Comparison of ENCODE assay signal across 1 cellular context in the genomic region with DNA sequence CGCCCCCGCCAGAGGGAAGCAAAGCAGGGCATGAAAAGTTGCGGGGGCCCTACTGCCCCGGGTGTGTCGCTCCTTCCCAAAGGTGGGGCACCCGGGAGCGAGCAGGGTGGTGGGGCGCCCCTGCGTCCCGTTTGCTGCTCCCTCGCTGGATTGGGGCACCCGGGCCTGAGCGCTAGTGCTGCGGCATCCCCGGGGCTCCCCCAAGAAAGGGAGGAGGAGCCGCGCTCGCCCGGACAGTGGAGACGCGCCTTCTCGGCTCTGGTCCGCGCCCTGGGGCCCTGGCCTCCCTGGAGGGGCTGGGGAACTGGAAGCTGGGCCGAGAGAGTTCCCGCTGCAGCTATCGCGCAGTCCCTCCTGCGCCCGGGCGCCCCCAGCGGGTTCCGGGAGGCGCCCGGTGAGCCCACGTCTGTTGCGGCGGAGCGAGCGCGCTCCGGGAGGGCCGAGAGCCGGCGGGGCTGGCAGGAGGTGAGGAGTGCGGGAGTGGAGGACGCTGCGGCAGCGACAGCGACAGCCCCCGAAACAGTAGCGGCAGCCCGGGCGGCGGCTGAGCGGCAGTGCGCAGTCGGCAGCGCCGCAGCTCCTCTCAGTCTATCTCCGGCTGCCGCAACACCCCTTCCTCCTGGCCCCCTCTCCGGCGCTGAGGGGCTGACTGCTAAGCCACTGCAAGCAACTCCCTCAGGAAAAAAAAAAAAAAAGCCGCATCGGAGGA.
TF ChIP-seq lines count a peak whose summit lies in the region.

No MANE protein-coding gene starts in this region.

TF ChIP-seq in HepG2, 621 proteins besides CTCF, POLR2A, EP300 and RAD21 (continued from another document and continues in another):
- TF ChIP-seq MYPOP (CRISPR knock-in tag; IDR thresholded peaks at IDR 0.05) (peak; percentile 69; the same call in 1 of the 2 replicates), U2AF2 (IDR thresholded peaks at IDR 0.05; ENCODE audit: low read depth, low read length) (no peak), ZFX (CRISPR knock-in tag; IDR thresholded peaks at IDR 0.05; ENCODE audit: low read depth) (no peak), ZNF598 (CRISPR knock-in tag; IDR thresholded peaks at IDR 0.05; ENCODE audit: borderline replicate concordance) (0 out of 2 replicates have a peak, but pooled peaks have one; percentile 48), ZSCAN29 (CRISPR knock-in tag; conservative IDR thresholded peaks at IDR 0.05) (no peak), MED1 (CRISPR knock-in tag; IDR thresholded peaks at IDR 0.05) (no peak), NCOA5 (CRISPR knock-in tag; IDR thresholded peaks at IDR 0.05) (no peak), MYC (CRISPR knock-in tag; IDR thresholded peaks at IDR 0.05; ENCODE audit: borderline replicate concordance) (no peak), NBN (conservative IDR thresholded peaks at IDR 0.05) (no peak), TCF7L2 (IDR thresholded peaks at IDR 0.05; ENCODE audit: low read depth, low read length) (no peak), STAT6 (CRISPR knock-in tag; IDR thresholded peaks at IDR 0.05; ENCODE audit: borderline replicate concordance) (no peak), ZNF713 (CRISPR knock-in tag; IDR thresholded peaks at IDR 0.05) (no peak), CHD2 (IDR thresholded peaks at IDR 0.05; ENCODE audit: low read depth, low read length) (peak; percentile 60; the same call in 1 of the 2 replicates), ZNF530 (CRISPR knock-in tag; IDR thresholded peaks at IDR 0.05; ENCODE audit: low read depth) (no peak), GABPB1 (CRISPR knock-in tag; IDR thresholded peaks at IDR 0.05) (peak; percentile 61; the same call in 1 of the 2 replicates), ZNF616 (CRISPR knock-in tag; IDR thresholded peaks at IDR 0.05; ENCODE audit: low read depth) (no peak), NFRKB (IDR thresholded peaks at IDR 0.05) (no peak), ZNF430 (CRISPR knock-in tag; IDR thresholded peaks at IDR 0.05) (no peak), SIN3A (IDR thresholded peaks at IDR 0.05; ENCODE audit: borderline replicate concordance, low read depth, low read length) (no peak), ZKSCAN5 (CRISPR knock-in tag; IDR thresholded peaks at IDR 0.05) (no peak), ZNF776 (CRISPR knock-in tag; IDR thresholded peaks at IDR 0.05) (0 out of 2 replicates have a peak, but pooled peaks have one; percentile 48), ZNF547 (CRISPR knock-in tag; IDR thresholded peaks at IDR 0.05) (peak; percentile 23; the same call in 1 of the 2 replicates), GLMP (CRISPR knock-in tag; IDR thresholded peaks at IDR 0.05; ENCODE audit: borderline replicate concordance) (no peak), NKX3-1 (CRISPR knock-in tag; IDR thresholded peaks at IDR 0.05) (no peak), NPAS2 (CRISPR knock-in tag; IDR thresholded peaks at IDR 0.05; ENCODE audit: borderline replicate concordance) (no peak), SETDB1 (CRISPR knock-in tag; IDR thresholded peaks at IDR 0.05; ENCODE audit: borderline replicate concordance) (no peak), HINFP (CRISPR knock-in tag; IDR thresholded peaks at IDR 0.05; ENCODE audit: low read depth) (no peak), ZNF761 (CRISPR knock-in tag; conservative IDR thresholded peaks at IDR 0.05) (no peak), RORA (CRISPR knock-in tag; IDR thresholded peaks at IDR 0.05) (no peak), ZNF10 (CRISPR knock-in tag; IDR thresholded peaks at IDR 0.05; ENCODE audit: borderline replicate concordance, low read depth) (no peak), YY1 (IDR thresholded peaks at IDR 0.05; ENCODE audit: insufficient read depth, insufficient replicate concordance, low read depth, low read length) (no peak), JARID2 (CRISPR knock-in tag; IDR thresholded peaks at IDR 0.05; ENCODE audit: insufficient replicate concordance) (no peak), ZFP36L2 (CRISPR knock-in tag; IDR thresholded peaks at IDR 0.05) (no peak), ZNF580 (CRISPR knock-in tag; IDR thresholded peaks at IDR 0.05; ENCODE audit: borderline replicate concordance, low read depth) (no peak), ZSCAN12 (CRISPR knock-in tag; IDR thresholded peaks at IDR 0.05) (no peak), ZNF207 (IDR thresholded peaks at IDR 0.05; ENCODE audit: borderline replicate concordance) (no peak), ELF4 (CRISPR knock-in tag; IDR thresholded peaks at IDR 0.05; ENCODE audit: borderline replicate concordance) (no peak), ZNF124 (CRISPR knock-in tag; IDR thresholded peaks at IDR 0.05) (no peak), ZNF260 (CRISPR knock-in tag; IDR thresholded peaks at IDR 0.05; ENCODE audit: borderline replicate concordance, low read depth) (no peak), ZSCAN20 (CRISPR knock-in tag; IDR thresholded peaks at IDR 0.05; ENCODE audit: borderline replicate concordance) (no peak), IKZF1 (IDR thresholded peaks at IDR 0.05) (no peak), WIZ (CRISPR knock-in tag; IDR thresholded peaks at IDR 0.05) (no peak), POLR2G (IDR thresholded peaks at IDR 0.05; ENCODE audit: low read depth, low read length) (no peak), ZC3H4 (CRISPR knock-in tag; IDR thresholded peaks at IDR 0.05; ENCODE audit: borderline replicate concordance) (no peak), THYN1 (CRISPR knock-in tag; IDR thresholded peaks at IDR 0.05; ENCODE audit: borderline replicate concordance, low read depth) (no peak), ZSCAN31 (CRISPR knock-in tag; IDR thresholded peaks at IDR 0.05; ENCODE audit: low read depth) (no peak), ZNF460 (CRISPR knock-in tag; IDR thresholded peaks at IDR 0.05; ENCODE audit: borderline replicate concordance) (no peak), HOXA3 (CRISPR knock-in tag; IDR thresholded peaks at IDR 0.05) (no peak), ATF7 (IDR thresholded peaks at IDR 0.05) (no peak), ATF7 (CRISPR knock-in tag; IDR thresholded peaks at IDR 0.05) (no peak), ATM (IDR thresholded peaks at IDR 0.05; ENCODE audit: borderline replicate concordance) (no peak), ELF3 (CRISPR knock-in tag; IDR thresholded peaks at IDR 0.05) (no peak), MYNN (CRISPR knock-in tag; IDR thresholded peaks at IDR 0.05; ENCODE audit: low read depth) (no peak)
- TF ChIP-seq, protein P1, sequence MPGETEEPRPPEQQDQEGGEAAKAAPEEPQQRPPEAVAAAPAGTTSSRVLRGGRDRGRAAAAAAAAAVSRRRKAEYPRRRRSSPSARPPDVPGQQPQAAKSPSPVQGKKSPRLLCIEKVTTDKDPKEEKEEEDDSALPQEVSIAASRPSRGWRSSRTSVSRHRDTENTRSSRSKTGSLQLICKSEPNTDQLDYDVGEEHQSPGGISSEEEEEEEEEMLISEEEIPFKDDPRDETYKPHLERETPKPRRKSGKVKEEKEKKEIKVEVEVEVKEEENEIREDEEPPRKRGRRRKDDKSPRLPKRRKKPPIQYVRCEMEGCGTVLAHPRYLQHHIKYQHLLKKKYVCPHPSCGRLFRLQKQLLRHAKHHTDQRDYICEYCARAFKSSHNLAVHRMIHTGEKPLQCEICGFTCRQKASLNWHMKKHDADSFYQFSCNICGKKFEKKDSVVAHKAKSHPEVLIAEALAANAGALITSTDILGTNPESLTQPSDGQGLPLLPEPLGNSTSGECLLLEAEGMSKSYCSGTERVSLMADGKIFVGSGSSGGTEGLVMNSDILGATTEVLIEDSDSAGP (CRISPR knock-in tag; IDR thresholded peaks at IDR 0.05; ENCODE audit: borderline replicate concordance), result no peak
- TF ChIP-seq, protein P2, sequence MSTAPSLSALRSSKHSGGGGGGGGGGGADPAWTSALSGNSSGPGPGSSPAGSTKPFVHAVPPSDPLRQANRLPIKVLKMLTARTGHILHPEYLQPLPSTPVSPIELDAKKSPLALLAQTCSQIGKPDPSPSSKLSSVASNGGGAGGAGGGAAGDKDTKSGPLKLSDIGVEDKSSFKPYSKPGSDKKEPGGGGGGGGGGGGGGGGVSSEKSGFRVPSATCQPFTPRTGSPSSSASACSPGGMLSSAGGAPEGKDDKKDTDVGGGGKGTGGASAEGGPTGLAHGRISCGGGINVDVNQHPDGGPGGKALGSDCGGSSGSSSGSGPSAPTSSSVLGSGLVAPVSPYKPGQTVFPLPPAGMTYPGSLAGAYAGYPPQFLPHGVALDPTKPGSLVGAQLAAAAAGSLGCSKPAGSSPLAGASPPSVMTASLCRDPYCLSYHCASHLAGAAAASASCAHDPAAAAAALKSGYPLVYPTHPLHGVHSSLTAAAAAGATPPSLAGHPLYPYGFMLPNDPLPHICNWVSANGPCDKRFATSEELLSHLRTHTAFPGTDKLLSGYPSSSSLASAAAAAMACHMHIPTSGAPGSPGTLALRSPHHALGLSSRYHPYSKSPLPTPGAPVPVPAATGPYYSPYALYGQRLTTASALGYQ (CRISPR knock-in tag; IDR thresholded peaks at IDR 0.05), result no peak
- TF ChIP-seq, protein P3, sequence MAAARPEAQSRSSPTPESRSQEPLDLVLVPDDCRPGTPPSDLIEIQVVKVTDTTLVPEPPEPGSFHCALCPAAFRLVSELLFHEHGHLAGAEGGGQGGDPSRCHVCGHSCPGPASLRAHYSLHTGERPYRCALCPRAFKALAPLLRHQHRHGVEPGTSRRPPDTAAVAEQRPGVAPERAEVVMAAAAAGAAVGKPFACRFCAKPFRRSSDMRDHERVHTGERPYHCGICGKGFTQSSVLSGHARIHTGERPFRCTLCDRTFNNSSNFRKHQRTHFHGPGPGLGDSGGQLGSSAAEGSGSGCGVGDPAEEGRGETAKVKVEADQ (CRISPR knock-in tag; IDR thresholded peaks at IDR 0.05; ENCODE audit: borderline replicate concordance), result 0 out of 2 replicates have a peak, but pooled peaks have one; percentile 41
- TF ChIP-seq, protein P4, sequence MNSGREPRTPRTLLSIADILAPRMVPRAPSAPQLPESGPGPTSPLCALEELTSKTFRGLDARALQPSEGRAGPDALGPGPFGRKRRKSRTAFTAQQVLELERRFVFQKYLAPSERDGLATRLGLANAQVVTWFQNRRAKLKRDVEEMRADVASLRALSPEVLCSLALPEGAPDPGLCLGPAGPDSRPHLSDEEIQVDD (CRISPR knock-in tag; IDR thresholded peaks at IDR 0.05; ENCODE audit: borderline replicate concordance), result no peak
- TF ChIP-seq, protein P5, sequence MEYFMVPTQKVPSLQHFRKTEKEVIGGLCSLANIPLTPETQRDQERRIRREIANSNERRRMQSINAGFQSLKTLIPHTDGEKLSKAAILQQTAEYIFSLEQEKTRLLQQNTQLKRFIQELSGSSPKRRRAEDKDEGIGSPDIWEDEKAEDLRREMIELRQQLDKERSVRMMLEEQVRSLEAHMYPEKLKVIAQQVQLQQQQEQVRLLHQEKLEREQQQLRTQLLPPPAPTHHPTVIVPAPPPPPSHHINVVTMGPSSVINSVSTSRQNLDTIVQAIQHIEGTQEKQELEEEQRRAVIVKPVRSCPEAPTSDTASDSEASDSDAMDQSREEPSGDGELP (IDR thresholded peaks at IDR 0.05; ENCODE audit: borderline replicate concordance, low read depth), result no peak
